Comparison of ENCODE assay signal across 16 cellular contexts in genomic region chr3:104907507-104907906, GRCh38.
A peak's percentile ranks its signal among the peaks of the same experiment; 100 is the strongest.
DNase-seq lines count a peak whose midpoint lies in the region; ATAC-seq, FAIRE-seq and TF ChIP-seq lines count a peak whose summit lies in the region.
"Had no signal": no experiment of that assay in that cellular context is flagged by ENCODE, and none has a peak within 500 bp of the region (broad histone marks: within the 10 kb centered on the region; RNA-seq: fewer than 3 reads in every experiment).

No MANE protein-coding gene starts in this region.

- H3K27ac ChIP-seq in AG04450 (ENCODE audit: low read depth, low read length) (peak overlapping the region; percentile 68), astrocyte (ENCODE audit: low read depth, low read length) (peak overlapping the region; percentile 88), foreskin keratinocyte (no peak overlapping the region)
- H3K27ac ChIP-seq: vagina had no signal

- peak overlapping the region; percentile 84 for H3K27ac Mint-ChIP-seq in astrocyte (ENCODE audit: unreplicated experiment)
- H3K27ac Mint-ChIP-seq: B cell, T-helper 17 cell had no signal

- peak; percentile 9 for FAIRE-seq in astrocyte (lab: Jason Lieb, UNC)
- FAIRE-seq: colon had no signal

- H3K79me2 ChIP-seq in astrocyte (ENCODE audit: insufficient read depth, low read length), result no peaks in the 10 kb centered on the region

- H3K36me3 ChIP-seq in astrocyte (ENCODE audit: insufficient read depth, low read length), result no peaks in the 10 kb centered on the region
- H3K36me3 ChIP-seq: vagina had no signal

- no peak overlapping the region for H3K4me3 Mint-ChIP-seq in astrocyte (ENCODE audit: unreplicated experiment)
- H3K4me3 Mint-ChIP-seq: B cell, T-helper 17 cell had no signal

- peaks cover 9% of the 10 kb centered on the region for H3K9me3 Mint-ChIP-seq in astrocyte (ENCODE audit: unreplicated experiment)

- H3K27me3 Mint-ChIP-seq in astrocyte (ENCODE audit: low read depth, unreplicated experiment), result no peaks in the 10 kb centered on the region
- H3K27me3 Mint-ChIP-seq: B cell, T-helper 17 cell had no signal

- peak; percentile 58 for DNase-seq in AG04450 (ENCODE audit: low read depth, low spot score)
- DNase-seq in HT1080 (ENCODE audit: low read depth), result peak; percentile 90
- DNase-seq in astrocyte (ENCODE audit: low read depth), result peak; percentile 78
- peak; percentile 71 to 87 for DNase-seq in foreskin keratinocyte
- no peak for DNase-seq in SKM-1 (lab: John Stamatoyannopoulos, UW; ENCODE audit: unreplicated experiment)
- DNase-seq in NCI-H524 (lab: John Stamatoyannopoulos, UW), result no peak
- DNase-seq in HEK293T (ENCODE audit: extremely low spot score), result no peak
- no peak for DNase-seq in omental fat pad (ENCODE audit: low spot score)
- DNase-seq: GF-D8; head of caudate nucleus; NCI-H2029; stimulated activated CD4-positive, alpha-beta T cell treated with anti-CD3 and anti-CD28 coated beads, Interleukin-15, amount 100 ng/mL, for 24 hours; T-helper 17 cell had no signal

- no peak overlapping the region for H3K4me2 ChIP-seq in astrocyte (ENCODE audit: low read length)

- H3K36me3 Mint-ChIP-seq in astrocyte (ENCODE audit: low read depth, unreplicated experiment), result peaks cover 4% of the 10 kb centered on the region

- peaks cover 20% of the 10 kb centered on the region for H3K4me1 ChIP-seq in astrocyte (ENCODE audit: insufficient read depth, low read length)
- peaks cover 16% of the 10 kb centered on the region for H3K4me1 ChIP-seq in foreskin keratinocyte
- H3K4me1 ChIP-seq: vagina had no signal

- H3K4me3 ChIP-seq in AG04450 (ENCODE audit: low read depth, low read length) (no peak overlapping the region), astrocyte (ENCODE audit: insufficient read depth, low read depth, low read length) (no peak overlapping the region)
- H3K4me3 ChIP-seq: vagina had no signal

- no peaks in the 10 kb centered on the region for H4K20me1 ChIP-seq in astrocyte (ENCODE audit: insufficient read depth, low read length)

- H2AFZ ChIP-seq in astrocyte (ENCODE audit: low read depth, low read length), result no peak overlapping the region

- H3K4me1 Mint-ChIP-seq in astrocyte (ENCODE audit: low read depth, unreplicated experiment), result peaks cover 21% of the 10 kb centered on the region
- H3K4me1 Mint-ChIP-seq: B cell, T-helper 17 cell had no signal

- TF ChIP-seq CTCF in AG04450 (IDR thresholded peaks at IDR 0.05; ENCODE audit: low read depth, low read length) (no peak), astrocyte (IDR thresholded peaks at IDR 0.05; ENCODE audit: insufficient read depth, low read depth, low read length) (no peak), foreskin keratinocyte (conservative IDR thresholded peaks at IDR 0.05) (no peak), omental fat pad (IDR thresholded peaks at IDR 0.05) (no peak)

- H3K9me3 ChIP-seq in AG04450 (ENCODE audit: control insufficient read depth, insufficient read depth, low read length) (peaks cover 21% of the 10 kb centered on the region), astrocyte (ENCODE audit: insufficient read depth, low read depth, low read length) (peaks cover 8% of the 10 kb centered on the region)
- H3K9me3 ChIP-seq: vagina had no signal

- no peak overlapping the region for H3K9ac ChIP-seq in astrocyte (ENCODE audit: low read length)

- ATAC-seq in foreskin keratinocyte (peak; percentile 86), omental fat pad (ENCODE audit: low FRiP score) (no peak)
- ATAC-seq: T-helper 17 cell had no signal

- CTCF ChIA-PET in AG04450 (lab: Charles Lee), result no interaction called here
- CTCF ChIA-PET in HEK293T (lab: Yijun Ruan, JAX), result no interaction called here

- H3K27me3 ChIP-seq in AG04450 (ENCODE audit: control insufficient read depth, insufficient read depth, low read length) (no peaks in the 10 kb centered on the region), astrocyte (ENCODE audit: insufficient read depth, low read length) (no peaks in the 10 kb centered on the region), foreskin keratinocyte (no peaks in the 10 kb centered on the region)
- H3K27me3 ChIP-seq: vagina had no signal

- POLR2A ChIA-PET in AG04450 (lab: Yijun Ruan, JAX), result interaction anchor here (0.6 kb wide), 1 partner anchor 144 kb away, joined by 3 read pairs; no protein-coding TSS in a partner anchor
- POLR2A ChIA-PET in HEK293T (lab: Yijun Ruan, JAX), result no interaction called here

TF ChIP-seq in HEK293T, 16 proteins besides CTCF, POLR2A, EP300 and RAD21:
- TF ChIP-seq L3MBTL2 (conservative IDR thresholded peaks at IDR 0.05) (no peak), TARDBP (IDR thresholded peaks at IDR 0.05) (no peak), LEF1 (IDR thresholded peaks at IDR 0.05; ENCODE audit: borderline replicate concordance) (no peak), SP1 (IDR thresholded peaks at IDR 0.05) (no peak), NFRKB (IDR thresholded peaks at IDR 0.05) (no peak), CTBP1 (IDR thresholded peaks at IDR 0.05; ENCODE audit: borderline replicate concordance) (no peak), ELF4 (IDR thresholded peaks at IDR 0.05) (no peak), ZNF384 (IDR thresholded peaks at IDR 0.05) (no peak), ARNT (IDR thresholded peaks at IDR 0.05) (no peak), HDGF (IDR thresholded peaks at IDR 0.05; ENCODE audit: borderline replicate concordance) (no peak), SUZ12 (IDR thresholded peaks at IDR 0.05) (no peak), FOXM1 (IDR thresholded peaks at IDR 0.05; ENCODE audit: borderline replicate concordance) (no peak)
TF ChIP-seq in HEK293T: peak in this region for 0.

Comparison
In these comparisons a context has a peak if more than half of its experiments do, and no peak if none do; other contexts are left out.
1. DNase-seq: peak in AG04450 (single experiment), HT1080 (single experiment), astrocyte (single experiment) and foreskin keratinocyte (2 of 2); none in SKM-1 (single experiment), NCI-H524 (0 of 2), HEK293T (single experiment) and omental fat pad (single experiment).